Comparison of ENCODE assay signal across 1 cellular context in the genomic region with DNA sequence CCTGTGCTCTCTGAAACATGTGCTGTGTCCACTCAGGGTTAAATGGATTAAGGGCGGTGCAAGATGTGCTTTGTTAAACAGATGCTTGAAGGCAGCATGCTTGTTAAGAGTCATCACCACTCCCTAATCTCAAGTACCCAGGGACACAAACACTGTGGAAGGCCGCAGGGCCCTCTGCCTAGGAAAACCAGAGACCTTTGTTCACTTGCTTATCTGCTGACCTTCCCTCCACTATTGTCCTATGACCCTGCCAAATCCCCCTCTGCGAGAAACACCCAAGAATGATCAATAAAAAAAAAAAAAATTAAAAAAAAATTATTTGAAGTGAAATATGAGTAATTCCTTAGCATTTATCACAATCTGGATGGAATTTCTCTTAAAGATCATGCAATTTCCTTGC.
TF ChIP-seq lines count a peak whose summit lies in the region.

No MANE protein-coding gene starts in this region.

TF ChIP-seq in K562, 482 proteins besides CTCF, POLR2A, EP300 and RAD21:
- TF ChIP-seq CBFA2T3 (IDR thresholded peaks at IDR 0.05): 0 out of 2 replicates have a peak, but pooled peaks have one; percentile 7
